13 cellular contexts compared by ENCODE assay signal in the genomic region with DNA sequence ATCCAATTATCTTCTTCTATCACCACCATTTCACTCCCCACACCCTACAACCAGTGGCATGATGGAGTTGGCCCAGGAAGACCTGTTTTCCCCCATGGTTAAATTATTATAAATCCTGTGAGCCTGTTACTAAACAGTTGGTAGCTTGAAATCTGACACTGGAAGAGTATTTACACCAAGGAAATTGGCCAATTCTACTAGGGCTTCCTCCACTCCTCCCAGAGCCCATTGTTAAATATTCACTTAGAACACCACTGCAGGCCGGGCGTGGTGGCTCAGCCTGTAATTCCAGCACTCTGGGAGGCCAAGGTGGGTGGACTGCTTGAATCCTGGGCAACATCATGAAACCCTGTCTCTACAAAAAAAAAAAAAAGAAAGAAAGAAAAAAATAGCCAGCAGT. TPM values are rescaled to one million over a fixed set of nuclear protein-coding genes. Genes with fewer than 3 reads are reported as not detected.
DNase-seq lines count a peak whose midpoint lies in the region; ATAC-seq and TF ChIP-seq lines count a peak whose summit lies in the region.
"Had no signal": no experiment of that assay in that cellular context is flagged by ENCODE, and none has a peak within 500 bp of the region (broad histone marks: within the 10 kb centered on the region; RNA-seq: fewer than 3 reads in every experiment).

No MANE protein-coding gene starts in this region.

- peaks cover 31% of the 10 kb centered on the region for H3K4me1 Mint-ChIP-seq in activated CD8-positive, alpha-beta T cell treated with anti-CD3 and anti-CD28 coated beads, Interleukin-2, amount 10 ng/mL, durations not matched to agents 7 days and 5 days (ENCODE audit: low read depth)
- peaks cover 29% of the 10 kb centered on the region for H3K4me1 Mint-ChIP-seq in activated CD8-positive, alpha-beta T cell treated with anti-CD3 and anti-CD28 coated beads for 36 hours (ENCODE audit: low read depth)
- H3K4me1 Mint-ChIP-seq in stimulated activated memory B cell treated with anti-CD40 and anti-IgM and Interleukin-4, amounts not matched to agents 10 μg/mL and 1 μg/mL and 100 μg/mL, for 72 hours = no peaks in the 10 kb centered on the region

- no peak overlapping the region for H2AFZ ChIP-seq in smooth muscle cell (ENCODE audit: low read depth)

- peaks cover 20% of the 10 kb centered on the region for H3K9me3 Mint-ChIP-seq in activated CD8-positive, alpha-beta T cell treated with anti-CD3 and anti-CD28 coated beads, Interleukin-2, amount 10 ng/mL, durations not matched to agents 7 days and 5 days (ENCODE audit: insufficient read depth)
- H3K9me3 Mint-ChIP-seq in activated CD8-positive, alpha-beta T cell treated with anti-CD3 and anti-CD28 coated beads for 36 hours = peaks cover 18% of the 10 kb centered on the region
- peaks cover 11% of the 10 kb centered on the region for H3K9me3 Mint-ChIP-seq in stimulated activated memory B cell treated with anti-CD40 and anti-IgM and Interleukin-4, amounts not matched to agents 10 μg/mL and 1 μg/mL and 100 μg/mL, for 72 hours

- 91% methylated on average over 2 of the region's 2 CpGs for WGBS in smooth muscle cell (ENCODE audit: low lambda C conversion rate)

- peak overlapping the region; percentile 48 for H3K27ac ChIP-seq in smooth muscle cell (ENCODE audit: low read depth)
- H3K27ac ChIP-seq in colonic mucosa = no peak overlapping the region
- H3K27ac ChIP-seq: KMS-11 had no signal

- no peaks in the 10 kb centered on the region for H3K4me1 ChIP-seq in smooth muscle cell (ENCODE audit: low read depth)
- no peaks in the 10 kb centered on the region for H3K4me1 ChIP-seq in colonic mucosa

- H3K4me3 ChIP-seq in smooth muscle cell (no peak overlapping the region), colonic mucosa (no peak overlapping the region)

- H3K27me3 Mint-ChIP-seq in activated CD8-positive, alpha-beta T cell treated with anti-CD3 and anti-CD28 coated beads, Interleukin-2, amount 10 ng/mL, durations not matched to agents 7 days and 5 days (ENCODE audit: low read depth) = peaks cover 11% of the 10 kb centered on the region
- no peaks in the 10 kb centered on the region for H3K27me3 Mint-ChIP-seq in activated CD8-positive, alpha-beta T cell treated with anti-CD3 and anti-CD28 coated beads for 36 hours
- H3K27me3 Mint-ChIP-seq in stimulated activated memory B cell treated with anti-CD40 and anti-IgM and Interleukin-4, amounts not matched to agents 10 μg/mL and 1 μg/mL and 100 μg/mL, for 72 hours = no peaks in the 10 kb centered on the region

- CTCF ChIA-PET in activated CD8-positive, alpha-beta T cell treated with anti-CD3 and anti-CD28 coated beads, Interleukin-2, amount 10 ng/mL, durations not matched to agents 7 days and 5 days (lab: Charles Lee) = interaction anchor here (0.6 to 1.7 kb wide), 18 partner anchors 9 to 735 kb away, joined by 3 to 8 read pairs (median 3); no protein-coding TSS in a partner anchor
- CTCF ChIA-PET in activated CD8-positive, alpha-beta T cell treated with anti-CD3 and anti-CD28 coated beads for 36 hours (lab: Charles Lee) = interaction anchor here (0.7 to 4.0 kb wide), 22 partner anchors 12 to 685 kb away, joined by 3 to 12 read pairs (median 3); no protein-coding TSS in a partner anchor

- H3K9me3 ChIP-seq in smooth muscle cell (replicated peaks; ENCODE audit: low read depth) (peaks cover 8% of the 10 kb centered on the region), colonic mucosa (no peaks in the 10 kb centered on the region)
- H3K9me3 ChIP-seq: SK-N-SH had no signal

- TF ChIP-seq CTCF in activated CD8-positive, alpha-beta T cell treated with anti-CD3 and anti-CD28 coated beads for 36 hours (IDR thresholded peaks at IDR 0.05) = no peak
- TF ChIP-seq CTCF in smooth muscle cell (IDR thresholded peaks at IDR 0.05; ENCODE audit: borderline replicate concordance, insufficient read depth, poor library complexity, severe bottlenecking) (no peak), colonic mucosa (IDR thresholded peaks at IDR 0.05) (no peak)

- ATAC-seq in activated CD8-positive, alpha-beta T cell treated with anti-CD3 and anti-CD28 coated beads, Interleukin-2, amount 10 ng/mL, durations not matched to agents 7 days and 5 days = no peak
- ATAC-seq in activated CD8-positive, alpha-beta T cell treated with anti-CD3 and anti-CD28 coated beads for 36 hours = no peak
- no peak for ATAC-seq in Right ventricle myocardium superior (ENCODE audit: poor library complexity)
- ATAC-seq in stimulated activated memory B cell treated with anti-CD40 and anti-IgM and Interleukin-4, amounts not matched to agents 10 μg/mL and 1 μg/mL and 100 μg/mL, for 72 hours = no peak

- intact Hi-C loops in activated CD8-positive, alpha-beta T cell treated with anti-CD3 and anti-CD28 coated beads for 36 hours (cut with micrococcal nuclease) = loop anchor here (5.0 kb wide), 1 partner anchor 96 kb away; no protein-coding TSS in a partner anchor
- intact Hi-C loops in Right ventricle myocardium superior (cut with DNase I) (loop anchor here (10.0 kb wide), 1 partner anchor 684 kb away; no protein-coding TSS in a partner anchor), colonic mucosa (cut with DNase I) (loop anchor here (5.0 kb wide), 1 partner anchor 101 kb away; the partner anchor contains the start of gene SHC3)

- H4K20me1 ChIP-seq in smooth muscle cell (ENCODE audit: low read depth) = no peaks in the 10 kb centered on the region

- POLR2A ChIA-PET in activated CD8-positive, alpha-beta T cell treated with anti-CD3 and anti-CD28 coated beads, Interleukin-2, amount 10 ng/mL, durations not matched to agents 7 days and 5 days (lab: Charles Lee) = interaction anchor here (1.1 kb wide), 1 partner anchor 32 kb away, joined by 5 read pairs; no protein-coding TSS in a partner anchor
- POLR2A ChIA-PET in activated CD8-positive, alpha-beta T cell treated with anti-CD3 and anti-CD28 coated beads for 36 hours (lab: Charles Lee) = no interaction called here

- H3K27ac Mint-ChIP-seq in activated CD8-positive, alpha-beta T cell treated with anti-CD3 and anti-CD28 coated beads, Interleukin-2, amount 10 ng/mL, durations not matched to agents 7 days and 5 days = peak overlapping the region; percentile 30
- H3K27ac Mint-ChIP-seq in activated CD8-positive, alpha-beta T cell treated with anti-CD3 and anti-CD28 coated beads for 36 hours = no peak overlapping the region
- H3K27ac Mint-ChIP-seq in stimulated activated memory B cell treated with anti-CD40 and anti-IgM and Interleukin-4, amounts not matched to agents 10 μg/mL and 1 μg/mL and 100 μg/mL, for 72 hours = no peak overlapping the region
- H3K27ac Mint-ChIP-seq: CD8-positive, alpha-beta T cell; HFFc6 had no signal

- no peaks in the 10 kb centered on the region for H3K79me2 ChIP-seq in smooth muscle cell (ENCODE audit: low read depth)

- H3K36me3 ChIP-seq in smooth muscle cell (ENCODE audit: low read depth) (peaks cover 2% of the 10 kb centered on the region), colonic mucosa (no peaks in the 10 kb centered on the region)

- peaks cover 18% of the 10 kb centered on the region for H3K36me3 Mint-ChIP-seq in activated CD8-positive, alpha-beta T cell treated with anti-CD3 and anti-CD28 coated beads, Interleukin-2, amount 10 ng/mL, durations not matched to agents 7 days and 5 days (ENCODE audit: low read depth)
- peaks cover 7% of the 10 kb centered on the region for H3K36me3 Mint-ChIP-seq in activated CD8-positive, alpha-beta T cell treated with anti-CD3 and anti-CD28 coated beads for 36 hours (ENCODE audit: low read depth)
- H3K36me3 Mint-ChIP-seq in stimulated activated memory B cell treated with anti-CD40 and anti-IgM and Interleukin-4, amounts not matched to agents 10 μg/mL and 1 μg/mL and 100 μg/mL, for 72 hours = peaks cover 19% of the 10 kb centered on the region

- H3K27me3 ChIP-seq in smooth muscle cell (ENCODE audit: low read depth) = no peaks in the 10 kb centered on the region
- no peaks in the 10 kb centered on the region for H3K27me3 ChIP-seq in colonic mucosa

- no peak overlapping the region for H3K4me2 ChIP-seq in smooth muscle cell
- H3K4me2 ChIP-seq: KMS-11, SK-N-SH had no signal

- DNase-seq in activated CD8-positive, alpha-beta T cell treated with anti-CD3 and anti-CD28 coated beads, Interleukin-2, amount 10 ng/mL, durations not matched to agents 7 days and 5 days = no peak
- no peak for DNase-seq in activated CD8-positive, alpha-beta T cell treated with anti-CD3 and anti-CD28 coated beads for 36 hours
- DNase-seq in NCI-H226 = peak; percentile 3
- DNase-seq in iris pigment epithelial cell (ENCODE audit: low read depth) = peak; percentile 56
- no peak for DNase-seq in smooth muscle cell (lab: John Stamatoyannopoulos, UW; ENCODE audit: unreplicated experiment)
- DNase-seq in Right ventricle myocardium superior = no peak
- DNase-seq in colonic mucosa = no peak
- DNase-seq: NCI-H1930 had no signal

- no peak overlapping the region for H3K9ac ChIP-seq in smooth muscle cell (ENCODE audit: low read depth)
- H3K9ac ChIP-seq in colonic mucosa (ENCODE audit: low read depth in 2 of 2, low read length in 2 of 2) = no peak overlapping the region
- H3K9ac ChIP-seq: KMS-11, SK-N-SH had no signal

- no peaks in the 10 kb centered on the region for H3F3A ChIP-seq in smooth muscle cell (ENCODE audit: low read depth)

- no peak overlapping the region for H3K4me3 Mint-ChIP-seq in activated CD8-positive, alpha-beta T cell treated with anti-CD3 and anti-CD28 coated beads, Interleukin-2, amount 10 ng/mL, durations not matched to agents 7 days and 5 days
- H3K4me3 Mint-ChIP-seq in activated CD8-positive, alpha-beta T cell treated with anti-CD3 and anti-CD28 coated beads for 36 hours = no peak overlapping the region
- no peak overlapping the region for H3K4me3 Mint-ChIP-seq in stimulated activated memory B cell treated with anti-CD40 and anti-IgM and Interleukin-4, amounts not matched to agents 10 μg/mL and 1 μg/mL and 100 μg/mL, for 72 hours
- H3K4me3 Mint-ChIP-seq: CD8-positive, alpha-beta T cell; HFFc6 had no signal

RNA-seq across cellular contexts. Expression of gene CKS2, which starts 32.4 kb away (rescaled TPM):
- 100 to 1,000 TPM; 204 TPM for total RNA-seq in activated CD8-positive, alpha-beta T cell treated with anti-CD3 and anti-CD28 coated beads, Interleukin-2, amount 10 ng/mL, durations not matched to agents 7 days and 5 days
- 100 to 1,000 TPM; 221 to 230 TPM for total RNA-seq in activated CD8-positive, alpha-beta T cell treated with anti-CD3 and anti-CD28 coated beads for 36 hours
- total RNA-seq in smooth muscle cell (77.6 and 91.9 TPM in 2 replicates), Right ventricle myocardium superior (7.1 TPM), colonic mucosa (100 to 1,000 TPM in 1 of 2 donors, 10 to 100 TPM in 1; 42.4 to 134 TPM)
- 136 and 148 TPM in 2 replicates for polyA plus RNA-seq in smooth muscle cell

RNA-seq across cellular contexts. Expression of gene SECISBP2, which starts 39.7 kb away (rescaled TPM):
- 10 to 100 TPM; 35.8 to 37.5 TPM for total RNA-seq in activated CD8-positive, alpha-beta T cell treated with anti-CD3 and anti-CD28 coated beads, Interleukin-2, amount 10 ng/mL, durations not matched to agents 7 days and 5 days
- total RNA-seq in activated CD8-positive, alpha-beta T cell treated with anti-CD3 and anti-CD28 coated beads for 36 hours = 10 to 100 TPM; 40.4 to 42.5 TPM
- total RNA-seq in smooth muscle cell = 25.1 and 27.2 TPM in 2 replicates
- polyA plus RNA-seq in smooth muscle cell = 12.2 and 19.6 TPM in 2 replicates
- total RNA-seq in Right ventricle myocardium superior = 14.2 TPM
- total RNA-seq in colonic mucosa = 10 to 100 TPM; 37.6 to 42.2 TPM

Comparison
In these comparisons a context has a peak if more than half of its experiments do, and no peak if none do; other contexts are left out.
1. DNase-seq: peak in NCI-H226 (single experiment) and iris pigment epithelial cell (single experiment); none in activated CD8-positive, alpha-beta T cell treated with anti-CD3 and anti-CD28 coated beads, Interleukin-2, amount 10 ng/mL, durations not matched to agents 7 days and 5 days (single experiment), activated CD8-positive, alpha-beta T cell treated with anti-CD3 and anti-CD28 coated beads for 36 hours (single experiment), smooth muscle cell (single experiment), Right ventricle myocardium superior (single experiment) and colonic mucosa (single experiment).